8 cellular contexts compared by ENCODE assay signal in the genomic region with DNA sequence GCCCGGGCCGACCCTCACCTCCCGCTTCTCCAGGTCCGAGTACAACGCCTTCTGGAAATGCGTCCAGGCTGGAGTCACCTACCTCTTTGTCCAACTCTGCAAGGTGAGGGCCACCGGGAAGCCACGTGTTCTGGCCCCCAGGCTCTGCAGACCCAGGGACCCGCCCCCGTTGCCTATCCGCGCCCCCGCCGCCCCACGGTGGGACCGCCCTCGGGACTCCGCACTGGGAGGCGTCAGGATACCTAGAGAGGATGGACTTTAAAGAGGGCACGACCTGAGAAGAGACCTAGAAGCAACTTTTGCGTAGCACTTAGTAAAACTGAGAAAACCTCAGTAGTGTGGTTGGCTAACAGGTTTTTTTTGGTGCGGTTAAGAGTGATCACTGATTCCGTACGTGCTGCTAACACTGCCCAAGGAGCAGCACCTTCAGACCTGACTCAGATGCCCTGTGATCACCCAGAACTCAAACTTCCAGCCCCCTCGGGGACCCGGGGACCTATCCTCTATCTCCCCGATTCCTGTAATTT. TPM values are rescaled to one million over a fixed set of nuclear protein-coding genes. Genes with fewer than 3 reads are reported as not detected.
DNase-seq lines count a peak whose midpoint lies in the region; ATAC-seq and TF ChIP-seq lines count a peak whose summit lies in the region.

No MANE protein-coding gene starts in this region.

- H3K36me3 Mint-ChIP-seq in Caco-2 (ENCODE audit: insufficient read depth, unreplicated experiment) = peaks cover 19% of the 10 kb centered on the region
- H3K36me3 Mint-ChIP-seq in stimulated activated naive B cell treated with anti-CD40 and anti-IgM and Interleukin-4, amounts not matched to agents 10 μg/mL and 1 μg/mL and 100 μg/mL, for 72 hours = peaks cover 34 to 48% of the 10 kb centered on the region in 2 donors

- H3K27me3 ChIP-seq in Caco-2 (replicated peaks; ENCODE audit: control insufficient read depth, insufficient read depth, low read length) (no peaks in the 10 kb centered on the region), ectodermal cell (ENCODE audit: control insufficient read depth, insufficient read depth, low read length, poor library complexity, severe bottlenecking) (no peaks in the 10 kb centered on the region), mononuclear cell (ENCODE audit: insufficient read depth, low read length) (no peaks in the 10 kb centered on the region)

- POLR2A ChIA-PET in Caco-2 (lab: Charles Lee) = no interaction called here

- TF ChIP-seq CTCF in Caco-2 (IDR thresholded peaks at IDR 0.05; ENCODE audit: insufficient read depth in 1 of 2, low read depth in 1 of 2, low read length in 1 of 2, severe bottlenecking in 1 of 2, unreplicated experiment in 1 of 2) (no peak), LNCaP clone FGC (IDR thresholded peaks at IDR 0.05; ENCODE audit: control insufficient read depth, extremely low read depth, insufficient read depth) (no peak)

- H3K9me3 ChIP-seq in Caco-2 (no peaks in the 10 kb centered on the region), ectodermal cell (ENCODE audit: control insufficient read depth, low read length) (no peaks in the 10 kb centered on the region), mononuclear cell (ENCODE audit: low read depth, low read length) (no peaks in the 10 kb centered on the region)

- CTCF ChIA-PET in Caco-2 (lab: Charles Lee) = interaction anchor here (0.5 to 1.6 kb wide), 2 partner anchors 36 to 98 kb away, joined by 3 read pairs; no protein-coding TSS in a partner anchor

- peaks cover 3% of the 10 kb centered on the region; the same call in 1 of the 2 replicates for H3K36me3 ChIP-seq in Caco-2 (ENCODE audit: control insufficient read depth, insufficient read depth, low read length)
- no peaks in the 10 kb centered on the region for H3K36me3 ChIP-seq in ectodermal cell (ENCODE audit: control insufficient read depth, insufficient read depth, low read length)

- no peak overlapping the region for H3K27ac ChIP-seq in ectodermal cell (ENCODE audit: insufficient read depth, low read depth, low read length, poor library complexity, severe bottlenecking)

- H3K27ac Mint-ChIP-seq in Caco-2 (ENCODE audit: unreplicated experiment) = peak overlapping the region; percentile 91
- H3K27ac Mint-ChIP-seq in stimulated activated naive B cell treated with anti-CD40 and anti-IgM and Interleukin-4, amounts not matched to agents 10 μg/mL and 1 μg/mL and 100 μg/mL, for 72 hours = peak overlapping the region; percentile 98

- H3K27me3 Mint-ChIP-seq in Caco-2 (ENCODE audit: insufficient read depth, unreplicated experiment) = no peaks in the 10 kb centered on the region
- no peaks in the 10 kb centered on the region for H3K27me3 Mint-ChIP-seq in stimulated activated naive B cell treated with anti-CD40 and anti-IgM and Interleukin-4, amounts not matched to agents 10 μg/mL and 1 μg/mL and 100 μg/mL, for 72 hours

- H3K4me1 ChIP-seq in Caco-2 = peaks cover 14% of the 10 kb centered on the region
- H3K4me1 ChIP-seq in ectodermal cell (ENCODE audit: control insufficient read depth, insufficient read depth, low read length) = peaks cover 8% of the 10 kb centered on the region
- H3K4me1 ChIP-seq in mononuclear cell (ENCODE audit: insufficient read depth, low read length) = peaks cover 23% of the 10 kb centered on the region

- 7% methylated on average over 27 of the region's 27 CpGs for whole genome bisulfite sequencing in ectodermal cell, 2 experiments

- DNase-seq in Caco-2 (peak; percentile 65 to 68), LNCaP clone FGC (ENCODE audit: low read depth) (no peak), foreskin melanocyte (no peak)
- DNase-seq in activated CD4-positive, alpha-beta T cell treated with anti-CD3 and anti-CD28 coated beads, Interleukin-2, amount 50 U/mL, for 1 hour = peak; percentile 28
- peak; percentile 75 for DNase-seq in stimulated activated naive B cell treated with anti-CD40 and anti-IgM and Interleukin-4, amounts not matched to agents 10 μg/mL and 1 μg/mL and 100 μg/mL, for 72 hours

- H3K4me3 Mint-ChIP-seq in Caco-2 (ENCODE audit: unreplicated experiment) = peak overlapping the region; percentile 95
- H3K4me3 Mint-ChIP-seq in stimulated activated naive B cell treated with anti-CD40 and anti-IgM and Interleukin-4, amounts not matched to agents 10 μg/mL and 1 μg/mL and 100 μg/mL, for 72 hours = peak overlapping the region; percentile 93 to 100

- intact Hi-C loops in Caco-2 (cut with micrococcal nuclease; ENCODE audit: unreplicated experiment) = loop anchor here (1.0 to 5.0 kb wide), 3 partner anchors 36 to 96 kb away; a partner anchor contains a TSS

- H3K4me3 ChIP-seq in Caco-2 (ENCODE audit: low read depth, low read length) (peak overlapping the region; percentile 90), LNCaP clone FGC (ENCODE audit: low read depth, low read length) (peak overlapping the region; percentile 98), ectodermal cell (ENCODE audit: insufficient read depth, low read depth, low read length) (peak overlapping the region; percentile 73), mononuclear cell (ENCODE audit: low read length) (peak overlapping the region; percentile 78)

- no peaks in the 10 kb centered on the region for H3K9me3 Mint-ChIP-seq in Caco-2 (ENCODE audit: unreplicated experiment)
- H3K9me3 Mint-ChIP-seq in stimulated activated naive B cell treated with anti-CD40 and anti-IgM and Interleukin-4, amounts not matched to agents 10 μg/mL and 1 μg/mL and 100 μg/mL, for 72 hours = no peaks in the 10 kb centered on the region

- ATAC-seq in GM21619 (IDR thresholded peaks at IDR 0.05; ENCODE audit: unreplicated experiment) = peak; percentile 37
- peak; percentile 72 to 76 for ATAC-seq in stimulated activated naive B cell treated with anti-CD40 and anti-IgM and Interleukin-4, amounts not matched to agents 10 μg/mL and 1 μg/mL and 100 μg/mL, for 72 hours (replicated peaks)

- peaks cover 24% of the 10 kb centered on the region for H3K4me1 Mint-ChIP-seq in Caco-2 (ENCODE audit: low read depth, unreplicated experiment)
- peaks cover 38 to 56% of the 10 kb centered on the region in 2 donors for H3K4me1 Mint-ChIP-seq in stimulated activated naive B cell treated with anti-CD40 and anti-IgM and Interleukin-4, amounts not matched to agents 10 μg/mL and 1 μg/mL and 100 μg/mL, for 72 hours

- no TSS peak for BruUV-seq in Caco-2 (replicated peaks; lab: Mats Ljungman, UMichigan)

RNA-seq across cellular contexts. Expression of a gene that starts 0.5 kb away (rescaled TPM):
- total RNA-seq in Caco-2 (2022) (126 and 140 TPM in 2 replicates), mononuclear cell (25.9 TPM)
- polyA plus RNA-seq in ectodermal cell (2013, experiment 1 of 4) = 92.7 TPM
- 91.6 TPM for polyA plus RNA-seq in ectodermal cell (2013, experiment 2 of 4)
- polyA plus RNA-seq in ectodermal cell (2013, experiment 3 of 4) = 74.1 TPM
- 89.9 TPM for polyA plus RNA-seq in ectodermal cell (2013, experiment 4 of 4)

RNA-seq across cellular contexts. Expression of a gene that starts 12.7 kb away (rescaled TPM):
- total RNA-seq in Caco-2 (2022) (not detected in 2 replicates), mononuclear cell (not detected)
- not detected for polyA plus RNA-seq in ectodermal cell (2013, experiment 1 of 4)
- 0.12 TPM for polyA plus RNA-seq in ectodermal cell (2013, experiment 2 of 4)
- polyA plus RNA-seq in ectodermal cell (2013, experiment 3 of 4) = not detected
- polyA plus RNA-seq in ectodermal cell (2013, experiment 4 of 4) = 0.77 TPM

RNA-seq across cellular contexts. Expression of a gene that starts 17.5 kb away (rescaled TPM):
- total RNA-seq in Caco-2 (2022) = not detected in 2 replicates
- polyA plus RNA-seq in ectodermal cell (2013, experiment 1 of 4) = 0.20 TPM
- polyA plus RNA-seq in ectodermal cell (2013, experiment 2 of 4) = 0.11 TPM
- polyA plus RNA-seq in ectodermal cell (2013, experiment 3 of 4) = not detected
- polyA plus RNA-seq in ectodermal cell (2013, experiment 4 of 4) = 0.24 TPM
- total RNA-seq in mononuclear cell = not detected

RNA-seq across cellular contexts. Expression of a gene that starts 17.8 kb away (rescaled TPM):
- not detected in 2 replicates for total RNA-seq in Caco-2 (2022)
- 0.56 TPM for polyA plus RNA-seq in ectodermal cell (2013, experiment 1 of 4)
- polyA plus RNA-seq in ectodermal cell (2013, experiment 2 of 4) = not detected
- not detected for polyA plus RNA-seq in ectodermal cell (2013, experiment 3 of 4)
- not detected for polyA plus RNA-seq in ectodermal cell (2013, experiment 4 of 4)
- not detected for total RNA-seq in mononuclear cell

RNA-seq across cellular contexts. Expression of a gene that starts 32.5 kb away (rescaled TPM):
- total RNA-seq in Caco-2 (2022) (341 and 354 TPM in 2 replicates), mononuclear cell (not detected)
- polyA plus RNA-seq in ectodermal cell (2013, experiment 1 of 4) = 134 TPM
- 126 TPM for polyA plus RNA-seq in ectodermal cell (2013, experiment 2 of 4)
- polyA plus RNA-seq in ectodermal cell (2013, experiment 3 of 4) = 100.0 TPM
- 118 TPM for polyA plus RNA-seq in ectodermal cell (2013, experiment 4 of 4)

Comparison
In these comparisons a context has a peak if more than half of its experiments do, and no peak if none do; other contexts are left out.
1. DNase-seq: peak in Caco-2 (2 of 2), activated CD4-positive, alpha-beta T cell treated with anti-CD3 and anti-CD28 coated beads, Interleukin-2, amount 50 U/mL, for 1 hour (single experiment) and stimulated activated naive B cell treated with anti-CD40 and anti-IgM and Interleukin-4, amounts not matched to agents 10 μg/mL and 1 μg/mL and 100 μg/mL, for 72 hours (single experiment); none in LNCaP clone FGC (single experiment) and foreskin melanocyte (single experiment).
2. Peak in every context shown above with its lines, with median percentiles within 50 percentile points of each other: H3K4me3 ChIP-seq.